25 cellular contexts compared by ENCODE assay signal in genomic region chr4:150948710-150949109, GRCh38.
A peak's percentile ranks its signal among the peaks of the same experiment; 100 is the strongest.
DNase-seq lines count a peak whose midpoint lies in the region; ATAC-seq, FAIRE-seq and TF ChIP-seq lines count a peak whose summit lies in the region.
"Had no signal": no experiment of that assay in that cellular context is flagged by ENCODE, and none has a peak within 500 bp of the region (broad histone marks: within the 10 kb centered on the region; RNA-seq: fewer than 3 reads in every experiment).

No MANE protein-coding gene starts in this region.

- DNase-seq in GM19239 (ENCODE audit: insufficient read length, low spot score) (no peak), pancreas (no peak), hepatocyte (ENCODE audit: low spot score) (no peak), SW480 (ENCODE audit: low spot score) (no peak)
- DNase-seq in naive thymus-derived CD8-positive, alpha-beta T cell: no peak
- DNase-seq: 8988T; ACHN; BE2C; C1 segment of cervical spinal cord; CD4-positive, alpha-beta memory T cell; CD4-positive, CD25-positive, alpha-beta regulatory T cell; CD8-positive, alpha-beta memory T cell; COR-L47; DMS 273 treated with DMSO at 0.1 percent for 48 hours; DMS153; DMS53; DMS79; DND-41; EL; GF-D8 had no signal

- H3K27ac ChIP-seq in pancreas: no peak overlapping the region
- no peak overlapping the region for H3K27ac ChIP-seq in hepatocyte
- H3K27ac ChIP-seq: BLaER1 had no signal

- no peak for ATAC-seq in pancreas
- ATAC-seq in GM21423 (IDR thresholded peaks at IDR 0.05; ENCODE audit: unreplicated experiment): no peak
- ATAC-seq in naive thymus-derived CD8-positive, alpha-beta T cell: no peak

- intact Hi-C loops in pancreas (cut with DNase I): no loop called here

- H3K27ac Mint-ChIP-seq in naive thymus-derived CD8-positive, alpha-beta T cell: no peak overlapping the region
- H3K27ac Mint-ChIP-seq: CD14-positive monocyte; CD4-positive, alpha-beta memory T cell; CD4-positive, CD25-positive, alpha-beta regulatory T cell had no signal

- peaks cover 21 to 69% (median 61%) of the 10 kb centered on the region in 4 donors for H3K4me1 Mint-ChIP-seq in naive thymus-derived CD8-positive, alpha-beta T cell

- peaks cover 0 to 8% (median 8%) of the 10 kb centered on the region in 3 donors for H3K36me3 Mint-ChIP-seq in naive thymus-derived CD8-positive, alpha-beta T cell
- H3K36me3 Mint-ChIP-seq: CD14-positive monocyte had no signal

- H3K27me3 Mint-ChIP-seq in naive thymus-derived CD8-positive, alpha-beta T cell: no peaks in the 10 kb centered on the region
- H3K27me3 Mint-ChIP-seq: CD4-positive, alpha-beta memory T cell; CD4-positive, CD25-positive, alpha-beta regulatory T cell; CD8-positive, alpha-beta memory T cell had no signal

- H2AFZ ChIP-seq in hepatocyte: no peak overlapping the region

- TF ChIP-seq CTCF in pancreas (IDR thresholded peaks at IDR 0.05) (no peak), hepatocyte (IDR thresholded peaks at IDR 0.05; ENCODE audit: poor library complexity) (no peak)

- POLR2A ChIA-PET in naive thymus-derived CD8-positive, alpha-beta T cell (lab: Charles Lee): no interaction called here

- H3K79me2 ChIP-seq in hepatocyte: peaks cover 78% of the 10 kb centered on the region

- H3K36me3 ChIP-seq in pancreas: no peaks in the 10 kb centered on the region
- H3K36me3 ChIP-seq in hepatocyte (replicated peaks; ENCODE audit: insufficient read depth, low read depth): no peaks in the 10 kb centered on the region
- H3K36me3 ChIP-seq: BE2C, BLaER1 had no signal

- H3K4me2 ChIP-seq in hepatocyte: no peak overlapping the region
- H3K4me2 ChIP-seq: BLaER1 had no signal

- peaks cover 0 to 10% (median 4%) of the 10 kb centered on the region in 3 donors for H3K4me1 ChIP-seq in pancreas
- H3K4me1 ChIP-seq in hepatocyte (ENCODE audit: insufficient read depth): no peaks in the 10 kb centered on the region
- H3K4me1 ChIP-seq: BLaER1 had no signal

- no peaks in the 10 kb centered on the region for H3K9me3 ChIP-seq in pancreas
- H3K9me3 ChIP-seq in hepatocyte (ENCODE audit: low read depth): no peaks in the 10 kb centered on the region
- H3K9me3 ChIP-seq: BE2C had no signal

- H4K20me1 ChIP-seq in hepatocyte (ENCODE audit: insufficient read depth, poor library complexity, severe bottlenecking): no peaks in the 10 kb centered on the region
- H4K20me1 ChIP-seq: BLaER1 had no signal

- WGBS in pancreas, 2 donors: 94 to 98% methylated on average over 2 of the region's 2 CpGs
- 95% methylated on average over 2 of the region's 2 CpGs for WGBS in hepatocyte (ENCODE audit: low lambda C conversion rate, missing lambda C conversion rate)

- H3K4me3 ChIP-seq in pancreas (no peak overlapping the region), hepatocyte (no peak overlapping the region)
- H3K4me3 ChIP-seq: BLaER1 had no signal

- FAIRE-seq in GM19239 (lab: Jason Lieb, UNC): peak; percentile 44
- peak; percentile 15 for FAIRE-seq in endometrium (lab: Jason Lieb, UNC)
- peak; percentile 9 for FAIRE-seq in pancreas (lab: Jason Lieb, UNC)
- FAIRE-seq: GM12891 had no signal

- H3K9me2 ChIP-seq in hepatocyte (replicated peaks; ENCODE audit: insufficient read depth): no peaks in the 10 kb centered on the region

- H3K9me3 Mint-ChIP-seq in naive thymus-derived CD8-positive, alpha-beta T cell: peaks cover 0 to 3% (median 0%) of the 10 kb centered on the region in 9 donors
- H3K9me3 Mint-ChIP-seq: CD4-positive, alpha-beta memory T cell; CD8-positive, alpha-beta memory T cell had no signal

- no peaks in the 10 kb centered on the region for H3K27me3 ChIP-seq in pancreas
- no peaks in the 10 kb centered on the region for H3K27me3 ChIP-seq in hepatocyte
- H3K27me3 ChIP-seq: BE2C, BLaER1 had no signal

- peak overlapping the region in 1 of 10 donors; percentile 51 for H3K4me3 Mint-ChIP-seq in naive thymus-derived CD8-positive, alpha-beta T cell
- H3K4me3 Mint-ChIP-seq: CD14-positive monocyte; CD4-positive, CD25-positive, alpha-beta regulatory T cell; CD8-positive, alpha-beta memory T cell had no signal
